ENCODE assay signal across 1 cellular context in genomic region chr1:161130266-161130665, GRCh38.
TF ChIP-seq lines count a peak whose summit lies in the region.

No MANE protein-coding gene starts in this region.

TF ChIP-seq in GM12878, 131 proteins besides CTCF, POLR2A, EP300 and RAD21:
- TF ChIP-seq ZNF207 (IDR thresholded peaks at IDR 0.05; ENCODE audit: borderline replicate concordance) (no peak), SREBF2 (IDR thresholded peaks at IDR 0.05; ENCODE audit: low read length) (no peak), RUNX3 (IDR thresholded peaks at IDR 0.05; ENCODE audit: low read length) (no peak)
